Comparison of ENCODE assay signal across 17 cellular contexts in the genomic region with DNA sequence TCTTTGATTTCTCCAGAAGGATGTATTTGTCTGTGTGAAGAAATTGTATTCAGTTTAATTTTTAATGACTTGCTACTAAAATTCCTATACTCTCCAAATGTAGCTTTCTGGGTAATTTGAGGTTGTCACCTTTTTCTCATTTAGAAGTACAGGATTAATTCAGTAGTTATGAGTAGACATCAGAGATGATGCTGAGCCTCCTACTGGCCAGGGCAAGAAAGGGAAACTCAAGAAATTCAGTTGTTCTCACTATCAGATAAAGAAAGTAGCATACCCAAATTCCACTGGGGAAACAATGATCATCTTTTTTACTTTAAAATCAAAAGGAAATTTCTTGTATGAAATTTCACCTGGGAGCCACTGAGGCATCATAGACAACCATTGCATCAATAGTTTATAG.
A peak's percentile ranks its signal among the peaks of the same experiment; 100 is the strongest.
DNase-seq lines count a peak whose midpoint lies in the region; ATAC-seq, FAIRE-seq and TF ChIP-seq lines count a peak whose summit lies in the region.
"Had no signal": no experiment of that assay in that cellular context is flagged by ENCODE, and none has a peak within 500 bp of the region (broad histone marks: within the 10 kb centered on the region; RNA-seq: fewer than 3 reads in every experiment).

No MANE protein-coding gene starts in this region.

- H3K79me2 ChIP-seq in Loucy (ENCODE audit: insufficient read depth, low read length) (no peaks in the 10 kb centered on the region), GM12878 (ENCODE audit: control insufficient read depth, insufficient read depth, low read length) (no peaks in the 10 kb centered on the region)

- H3K36me3 ChIP-seq in Loucy (ENCODE audit: insufficient read depth, low read length) (no peaks in the 10 kb centered on the region), GM12878 (ENCODE audit: control insufficient read depth in 2 of 2, insufficient read depth in 2 of 2, low read length in 1 of 2) (no peaks in the 10 kb centered on the region)
- H3K36me3 ChIP-seq: pancreas, upper lobe of right lung had no signal

- no peak overlapping the region for H3K27ac ChIP-seq in GM12878 (ENCODE audit: control insufficient read depth, insufficient read depth)
- H3K27ac ChIP-seq: A549, body of pancreas, KMS-11, pancreas, upper lobe of right lung had no signal

- H3F3A ChIP-seq in Loucy (ENCODE audit: low read depth): no peaks in the 10 kb centered on the region

- RAD21 ChIA-PET in GM12878 (lab: Charles Lee; ENCODE audit: unreplicated experiment): interaction anchor here (0.6 to 2.5 kb wide), 18 partner anchors 22 to 944 kb away, joined by 3 to 8 read pairs (median 4); no protein-coding TSS in a partner anchor

- no TSS peak for BruUV-seq in GM12878 (replicated peaks; lab: Mats Ljungman, UMichigan)

- in situ Hi-C loops in GM12878 (cut with MboI): no loop called here

- H3K9ac ChIP-seq in Loucy (ENCODE audit: low read depth, low read length, poor library complexity, severe bottlenecking) (no peak overlapping the region), GM12878 (ENCODE audit: control insufficient read depth, insufficient read depth, low read length) (no peak overlapping the region)
- H3K9ac ChIP-seq: KMS-11 had no signal

- H3K9me3 ChIP-seq in Loucy (ENCODE audit: insufficient read depth, low read depth, low read length) (no peaks in the 10 kb centered on the region; the same call in 1 of the 2 replicates), GM12878 (replicated peaks; ENCODE audit: control insufficient read depth, insufficient read depth, low read length) (no peaks in the 10 kb centered on the region; the same call in 2 of the 3 replicates)
- H3K9me3 ChIP-seq: A549, pancreas, upper lobe of right lung had no signal

- SMC1A ChIA-PET in GM12878 (lab: Charles Lee; ENCODE audit: uncharacterized antibody, unreplicated experiment): interaction anchor here (0.6 to 2.7 kb wide), 39 partner anchors 12 to 884 kb away, joined by 3 to 10 read pairs (median 4); no protein-coding TSS in a partner anchor

- TF ChIP-seq RAD21 in GM12878 (IDR thresholded peaks at IDR 0.05; ENCODE audit: insufficient read depth, low read depth, low read length): peak; percentile 40; the same call in 1 of the 2 replicates

- H3K4me3 ChIP-seq in Loucy (ENCODE audit: low read length, poor library complexity, severe bottlenecking): no peak overlapping the region
- no peak overlapping the region for H3K4me3 ChIP-seq in GM12878
- H3K4me3 ChIP-seq in retinal pigment epithelial cell (ENCODE audit: low read length): no peak overlapping the region
- H3K4me3 ChIP-seq: A549, body of pancreas, pancreas, upper lobe of right lung had no signal

- H3K4me3 Mint-ChIP-seq in progenitor cell of endocrine pancreas (ENCODE audit: low read depth): no peak overlapping the region
- H3K4me3 Mint-ChIP-seq: activated CD8-positive, alpha-beta T cell treated with anti-CD3 and anti-CD28 coated beads for 36 hours had no signal

- no peak overlapping the region for H3K27ac Mint-ChIP-seq in progenitor cell of endocrine pancreas
- H3K27ac Mint-ChIP-seq: activated CD8-positive, alpha-beta T cell treated with anti-CD3 and anti-CD28 coated beads for 36 hours had no signal

- H3K36me3 Mint-ChIP-seq in progenitor cell of endocrine pancreas (ENCODE audit: insufficient read depth): peaks cover 4% of the 10 kb centered on the region

- DNase-seq in SIG-M5 treated with dmso at 0.1 percent for 504 hours (lab: John Stamatoyannopoulos, UW; ENCODE audit: unreplicated experiment): peak; percentile 15
- no peak for DNase-seq in SIG-M5 (lab: John Stamatoyannopoulos, UW)
- DNase-seq in GM12878 (ENCODE audit: low read depth, low spot score): no peak
- no peak for DNase-seq in retinal pigment epithelial cell (ENCODE audit: low read depth)
- no peak for DNase-seq in progenitor cell of endocrine pancreas (ENCODE audit: low spot score, unreplicated experiment)
- DNase-seq: activated CD8-positive, alpha-beta T cell treated with anti-CD3 and anti-CD28 coated beads for 36 hours; activated effector memory CD4-positive, alpha-beta T cell treated with Interleukin-2 at 50 U/mL for 16 hours; body of pancreas; pancreas; upper lobe of right lung had no signal

- H3K9me3 Mint-ChIP-seq in progenitor cell of endocrine pancreas (ENCODE audit: low read depth): peaks cover 13% of the 10 kb centered on the region

- intact Hi-C loops in GM12878 (cut with micrococcal nuclease; ENCODE audit: unreplicated experiment): loop anchor here (5.0 to 10.0 kb wide), 2 partner anchors 146 to 233 kb away; no protein-coding TSS in a partner anchor

- H3K27me3 ChIP-seq in Loucy (ENCODE audit: insufficient read depth, low read length, poor library complexity, severe bottlenecking) (no peaks in the 10 kb centered on the region), GM12878 (replicated peaks in 1 of 2; ENCODE audit: control insufficient read depth in 2 of 2, insufficient read depth in 2 of 2, low read length in 1 of 2) (no peaks in the 10 kb centered on the region)
- H3K27me3 ChIP-seq: body of pancreas, pancreas, upper lobe of right lung had no signal

- TF ChIP-seq EP300 in GM12878 (IDR thresholded peaks at IDR 0.05; ENCODE audit: borderline replicate concordance in 1 of 2, control insufficient read depth in 1 of 2, low read depth in 2 of 2, low read length in 2 of 2): no peak

- H4K20me1 ChIP-seq in Loucy (ENCODE audit: insufficient read depth, low read length, poor library complexity, severe bottlenecking) (no peaks in the 10 kb centered on the region), GM12878 (ENCODE audit: control insufficient read depth, insufficient read depth) (no peaks in the 10 kb centered on the region)

- ATAC-seq in GM12878: peak; percentile 61
- no peak for ATAC-seq in GM21528 (IDR thresholded peaks at IDR 0.05; ENCODE audit: low FRiP score, unreplicated experiment)
- ATAC-seq in GM19395 (IDR thresholded peaks at IDR 0.05; ENCODE audit: unreplicated experiment): no peak
- ATAC-seq: A549; activated CD8-positive, alpha-beta T cell treated with anti-CD3 and anti-CD28 coated beads for 36 hours; body of pancreas; pancreas; upper lobe of right lung had no signal

- H3K4me1 Mint-ChIP-seq in progenitor cell of endocrine pancreas (ENCODE audit: low read depth): no peaks in the 10 kb centered on the region

- H2AFZ ChIP-seq in Loucy (ENCODE audit: low read length) (no peak overlapping the region), GM12878 (ENCODE audit: control insufficient read depth, low read depth, low read length) (no peak overlapping the region)

- POLR2A ChIA-PET in GM12878 (lab: Charles Lee): no interaction called here

- H3K27me3 Mint-ChIP-seq in progenitor cell of endocrine pancreas: peaks cover 15% of the 10 kb centered on the region
- H3K27me3 Mint-ChIP-seq: activated CD8-positive, alpha-beta T cell treated with anti-CD3 and anti-CD28 coated beads for 36 hours had no signal

- TF ChIP-seq CTCF in Loucy (conservative IDR thresholded peaks at IDR 0.05; ENCODE audit: low read length) (peak; percentile 73), GM12878 (IDR thresholded peaks at IDR 0.05 in 2 of 3, conservative IDR thresholded peaks at IDR 0.05 in 1 of 3; ENCODE audit: control insufficient read depth in 2 of 3, extremely low read depth in 1 of 3, insufficient read depth in 1 of 3, low read depth in 3 of 3, low read length in 3 of 3) (peak; percentile 28 to 40 (median 30); a peak in 4 of 6 replicates), retinal pigment epithelial cell (conservative IDR thresholded peaks at IDR 0.05; ENCODE audit: low read depth, low read length) (peak; percentile 56), progenitor cell of endocrine pancreas (IDR thresholded peaks at IDR 0.05; ENCODE audit: unreplicated experiment) (no peak)

- H3K4me1 ChIP-seq in Loucy (ENCODE audit: insufficient read depth, low read length, poor library complexity, severe bottlenecking): no peaks in the 10 kb centered on the region
- H3K4me1 ChIP-seq in GM12878 (ENCODE audit: control insufficient read depth, insufficient read depth, low read length): no peaks in the 10 kb centered on the region
- H3K4me1 ChIP-seq: A549, body of pancreas, pancreas, upper lobe of right lung had no signal

- TF ChIP-seq POLR2A in GM12878 (IDR thresholded peaks at IDR 0.05; ENCODE audit: low read depth, low read length): no peak

- H3K4me2 ChIP-seq in Loucy (ENCODE audit: low read depth, low read length, poor library complexity, severe bottlenecking) (no peak overlapping the region), GM12878 (ENCODE audit: control insufficient read depth, insufficient read depth) (no peak overlapping the region)
- H3K4me2 ChIP-seq: A549, KMS-11 had no signal

- FAIRE-seq in GM12878 (lab: Jason Lieb, UNC): no peak
- FAIRE-seq: A549, endothelial cell of umbilical vein, pancreas, RCC 7860 had no signal

- no peaks in the 10 kb centered on the region for H3K9me2 ChIP-seq in Loucy (replicated peaks; ENCODE audit: low read depth, low read length)

- CTCF ChIA-PET in GM12878 (lab: Yijun Ruan, JAX): interaction anchor here (0.7 to 2.8 kb wide), 26 partner anchors 9 to 943 kb away, joined by 3 to 19 read pairs (median 4); no protein-coding TSS in a partner anchor

TF ChIP-seq in GM12878, 131 proteins besides CTCF, POLR2A, EP300 and RAD21:
- peak; percentile 47; the same call in 1 of the 2 replicates for TF ChIP-seq SMC3 (IDR thresholded peaks at IDR 0.05; ENCODE audit: borderline replicate concordance, low read length)
- no peak for TF ChIP-seq CBX5 (IDR thresholded peaks at IDR 0.05; ENCODE audit: low read depth)
TF ChIP-seq in GM12878: peak in this region for 1.
